ENCODE assay signal across 8 cellular contexts in genomic region chr4:153468587-153468986, GRCh38. TPM values are rescaled to one million over a fixed set of nuclear protein-coding genes. Genes with fewer than 3 reads are reported as not detected.
DNase-seq lines count a peak whose midpoint lies in the region; ATAC-seq and TF ChIP-seq lines count a peak whose summit lies in the region.

No MANE protein-coding gene starts in this region.

- TF ChIP-seq CTCF in transverse colon (IDR thresholded peaks at IDR 0.05): no peak

- peak; percentile 20 for ATAC-seq in GM19324 (IDR thresholded peaks at IDR 0.05; ENCODE audit: low FRiP score, unreplicated experiment)
- ATAC-seq in effector memory CD8-positive, alpha-beta T cell (replicated peaks): no peak

- no peak for DNase-seq in Jurkat, Clone E6-1 (ENCODE audit: low read depth, low spot score)
- no peak for DNase-seq in effector memory CD8-positive, alpha-beta T cell
- DNase-seq in transverse colon (no peak), ecto neural progenitor cell (ENCODE audit: low spot score) (no peak), NCI-H1436 (lab: John Stamatoyannopoulos, UW) (no peak), NCI-H2196 (lab: John Stamatoyannopoulos, UW; ENCODE audit: unreplicated experiment) (no peak)

- H3K4me1 ChIP-seq in ACC112 (ENCODE audit: control insufficient read depth, insufficient read depth, low read length, unreplicated experiment) (peaks cover 37% of the 10 kb centered on the region), transverse colon (peaks cover 12 to 57% (median 46%) of the 10 kb centered on the region in 4 donors)

- no peak for TF ChIP-seq EP300 in transverse colon (IDR thresholded peaks at IDR 0.05; ENCODE audit: low read depth)

- 57 to 69% methylated on average over 1 of the region's 1 CpG for WGBS in transverse colon (ENCODE audit: low coverage in 1 of 2), 2 donors

- peaks cover 59 to 74% of the 10 kb centered on the region in 2 donors for H3K4me1 Mint-ChIP-seq in effector memory CD8-positive, alpha-beta T cell (ENCODE audit: low read depth in 2 of 2)

- H3K27ac ChIP-seq in ACC112 (ENCODE audit: low read depth, low read length) (no peak overlapping the region), transverse colon (peak overlapping the region; percentile 23 to 93 (median 90))

- H3K27ac Mint-ChIP-seq in effector memory CD8-positive, alpha-beta T cell: peak overlapping the region; percentile 94 to 95

- no peak overlapping the region for H2AFZ ChIP-seq in ACC112 (ENCODE audit: low read length, unreplicated experiment)

- H3K9me3 ChIP-seq in transverse colon: no peaks in the 10 kb centered on the region

- H3K27me3 ChIP-seq in ACC112 (ENCODE audit: insufficient read depth, low read length) (no peaks in the 10 kb centered on the region), transverse colon (no peaks in the 10 kb centered on the region)

- intact Hi-C loops in transverse colon (cut with DNase I; ENCODE audit: low total_unique reads): no loop called here

- H3K27me3 Mint-ChIP-seq in effector memory CD8-positive, alpha-beta T cell: no peaks in the 10 kb centered on the region

- in situ Hi-C loops in transverse colon (cut with MboI; ENCODE audit: low pct_ligation_motif_present in 1 of 4, low pct_unique_long_range_greater_than_20kb in 1 of 4, low sequenced_read_pairs in 3 of 4): no loop called here

- peak overlapping the region; percentile 93 to 95 for H3K4me3 Mint-ChIP-seq in effector memory CD8-positive, alpha-beta T cell

- H3K4me3 ChIP-seq in ACC112 (ENCODE audit: low read depth, low read length) (peak overlapping the region; percentile 88), transverse colon (peak overlapping the region in 1 of 4 donors; percentile 81)
- H3K4me3 ChIP-seq in Jurkat, Clone E6-1 (ENCODE audit: low read length): peak overlapping the region; percentile 87

- peaks cover 42% of the 10 kb centered on the region for H3K36me3 Mint-ChIP-seq in effector memory CD8-positive, alpha-beta T cell (ENCODE audit: insufficient read depth)

- H3K9me3 Mint-ChIP-seq in effector memory CD8-positive, alpha-beta T cell: no peaks in the 10 kb centered on the region

- no peaks in the 10 kb centered on the region for H3K36me3 ChIP-seq in ACC112 (ENCODE audit: insufficient read depth, low read length)
- no peaks in the 10 kb centered on the region for H3K36me3 ChIP-seq in transverse colon

- TF ChIP-seq POLR2A in transverse colon (IDR thresholded peaks at IDR 0.05): no peak

- peaks cover 26% of the 10 kb centered on the region for H3K79me2 ChIP-seq in ACC112 (ENCODE audit: control insufficient read depth, insufficient read depth, low read length, unreplicated experiment)

RNA-seq across cellular contexts. Expression of gene TMEM131L, which starts 2.4 kb away (rescaled TPM):
- polyA plus RNA-seq in Jurkat, Clone E6-1 (2012; ENCODE audit: insufficient read depth, insufficient read length): 31.0 TPM
- 10 to 100 TPM in 2 of 4 donors, 1 to 10 TPM in 2; 5.2 to 14.8 (median 8.3) TPM for total RNA-seq in transverse colon
